In the genomic region with DNA sequence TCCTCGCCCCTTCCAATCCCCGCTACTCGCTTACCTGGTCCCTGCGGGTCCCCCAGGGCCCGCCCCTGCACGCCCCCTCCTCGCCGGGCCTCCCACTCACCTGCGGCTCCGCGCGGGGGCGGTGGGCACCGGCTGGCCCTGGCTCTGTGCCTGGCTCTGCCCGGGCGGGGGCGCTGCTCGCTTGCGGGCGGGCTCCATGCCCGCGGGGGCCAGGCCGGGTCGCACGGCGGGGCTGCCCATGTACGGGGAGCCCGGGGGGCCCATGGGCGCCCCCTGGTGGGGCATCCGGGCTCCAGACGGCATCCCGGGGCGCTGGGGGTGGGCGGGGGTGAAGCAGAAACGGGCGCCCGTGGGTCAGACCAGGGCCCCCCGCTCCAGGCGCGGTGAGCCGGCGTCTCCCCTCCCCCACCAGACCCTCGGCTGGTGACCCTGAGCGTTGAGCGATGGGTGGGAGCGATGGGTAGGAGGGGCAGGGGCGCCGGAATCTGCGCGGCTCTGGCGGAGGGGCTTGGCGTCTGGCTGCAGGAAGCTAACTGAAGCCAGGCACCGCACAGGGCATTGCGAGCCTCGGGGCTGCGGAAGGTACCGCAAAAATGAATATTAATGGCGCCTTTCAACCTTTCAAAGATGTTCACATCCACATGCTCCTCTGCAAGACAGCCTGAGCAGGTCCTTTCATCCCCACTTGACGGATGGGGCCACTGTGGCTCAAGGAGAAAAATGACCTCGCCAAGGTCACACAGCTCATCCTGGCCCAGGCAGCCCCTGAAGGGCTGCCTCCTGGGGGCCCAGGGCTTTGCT, we compare ENCODE assay signal across 8 cellular contexts. TPM values are rescaled to one million over a fixed set of nuclear protein-coding genes. Genes with fewer than 3 reads are reported as not detected.
DNase-seq lines count a peak whose midpoint lies in the region; ATAC-seq and TF ChIP-seq lines count a peak whose summit lies in the region.

No MANE protein-coding gene starts in this region.

- no peaks in the 10 kb centered on the region for H3K9me2 ChIP-seq in SU-DHL-6 (replicated peaks; ENCODE audit: insufficient read depth, low read length)

- peaks cover 52 to 81% (median 68%) of the 10 kb centered on the region in 3 donors for H3K27me3 Mint-ChIP-seq in CD14-positive monocyte (ENCODE audit: low read depth in 3 of 3)

- H3K9me3 Mint-ChIP-seq in CD14-positive monocyte: peaks cover 0 to 18% (median 8%) of the 10 kb centered on the region in 7 donors

- no peak overlapping the region for H3K27ac ChIP-seq in SU-DHL-6 (ENCODE audit: low read depth, low read length)
- peak overlapping the region; percentile 95 to 99 for H3K27ac ChIP-seq in ascending aorta
- no peak overlapping the region for H3K27ac ChIP-seq in iPS-20b (ENCODE audit: low read length)

- H3K4me1 ChIP-seq in ascending aorta (peaks cover 35 to 45% of the 10 kb centered on the region in 2 donors), iPS-20b (ENCODE audit: insufficient read depth, low read length) (peaks cover 14% of the 10 kb centered on the region)

- intact Hi-C loops in CD14-positive monocyte (cut with micrococcal nuclease): no loop called here
- intact Hi-C loops in ascending aorta (cut with DNase I): loop anchor here (1.0 to 10.0 kb wide), 8 partner anchors 18 to 629 kb away; a partner anchor contains a TSS

- peak overlapping the region; percentile 27 to 75 for H3K4me3 Mint-ChIP-seq in CD14-positive monocyte

- no peaks in the 10 kb centered on the region for H3F3A ChIP-seq in SU-DHL-6 (ENCODE audit: insufficient read depth)

- ATAC-seq in GM18498 (IDR thresholded peaks at IDR 0.05; ENCODE audit: unreplicated experiment) (no peak), GM21786 (IDR thresholded peaks at IDR 0.05; ENCODE audit: unreplicated experiment) (no peak)

- H3K79me2 ChIP-seq in SU-DHL-6 (ENCODE audit: insufficient read depth, low read length): no peaks in the 10 kb centered on the region

- H3K36me3 ChIP-seq in H7 (replicated peaks; ENCODE audit: control insufficient read depth, insufficient read depth, low read length) (no peaks in the 10 kb centered on the region), SU-DHL-6 (ENCODE audit: low read length) (no peaks in the 10 kb centered on the region), ascending aorta (peaks cover 15 to 17% of the 10 kb centered on the region in 2 donors), iPS-20b (ENCODE audit: insufficient read depth, low read depth, low read length) (no peaks in the 10 kb centered on the region)

- TF ChIP-seq CTCF in CD14-positive monocyte (IDR thresholded peaks at IDR 0.05) (peak; percentile 84), SU-DHL-6 (IDR thresholded peaks at IDR 0.05; ENCODE audit: insufficient read depth, low read length, poor library complexity, severe bottlenecking) (peak; percentile 79), ascending aorta (IDR thresholded peaks at IDR 0.05) (peak; percentile 63 to 71 (median 68))

- H3K27me3 ChIP-seq in H7 (ENCODE audit: control insufficient read depth, insufficient read depth, low read length): peaks cover 55% of the 10 kb centered on the region
- no peaks in the 10 kb centered on the region for H3K27me3 ChIP-seq in SU-DHL-6 (ENCODE audit: low read length)
- H3K27me3 ChIP-seq in ascending aorta: no peaks in the 10 kb centered on the region
- H3K27me3 ChIP-seq in iPS-20b (ENCODE audit: insufficient read depth, low read length): peaks cover 77% of the 10 kb centered on the region

- H3K4me3 ChIP-seq in H7 (ENCODE audit: insufficient read depth, low read depth, low read length) (peak overlapping the region; percentile 49), SU-DHL-6 (ENCODE audit: insufficient read depth, low read length, poor library complexity, severe bottlenecking) (peak overlapping the region; percentile 9), ascending aorta (peak overlapping the region; percentile 50 to 74), iPS-20b (ENCODE audit: low read length) (peak overlapping the region; percentile 61)

- DNase-seq in CD14-positive monocyte (ENCODE audit: low spot score): no peak
- peak; percentile 95 for DNase-seq in H7
- peak in 1 of 2 donors; percentile 81 for DNase-seq in ascending aorta (ENCODE audit: low spot score in 2 of 2)
- peak; percentile 52 for DNase-seq in stimulated activated CD4-positive, alpha-beta T cell treated with anti-CD3 and anti-CD28 coated beads, Interleukin-4, amount 100 ng/mL, for 24 hours

- peaks cover 33 to 41% of the 10 kb centered on the region in 2 donors for H3K36me3 Mint-ChIP-seq in CD14-positive monocyte

- no peaks in the 10 kb centered on the region for H3K9me3 ChIP-seq in SU-DHL-6 (ENCODE audit: insufficient read depth, low read length)
- H3K9me3 ChIP-seq in ascending aorta: no peaks in the 10 kb centered on the region
- H3K9me3 ChIP-seq in iPS-20b (ENCODE audit: insufficient read depth, low read depth, low read length): no peaks in the 10 kb centered on the region

- peak overlapping the region; percentile 21 for H2AFZ ChIP-seq in SU-DHL-6 (ENCODE audit: low read depth, low read length, severe bottlenecking)

- H3K4me2 ChIP-seq in SU-DHL-6 (ENCODE audit: low read depth, low read length, poor library complexity, severe bottlenecking): peak overlapping the region; percentile 58

- peaks cover 66% of the 10 kb centered on the region for H3K4me1 Mint-ChIP-seq in CD14-positive monocyte

- no peak overlapping the region for H3K27ac Mint-ChIP-seq in CD14-positive monocyte

- H3K9ac ChIP-seq in SU-DHL-6 (ENCODE audit: low read length) (peak overlapping the region; percentile 17; the same call in 1 of the 2 replicates), iPS-20b (ENCODE audit: low read depth, low read length) (no peak overlapping the region)

- H4K20me1 ChIP-seq in SU-DHL-6 (ENCODE audit: low read depth, low read length): no peaks in the 10 kb centered on the region

RNA-seq across cellular contexts. Expression of a gene that starts 2.9 kb away (rescaled TPM):
- 100 to 1,000 TPM; 104 to 112 TPM for polyA plus RNA-seq in CD14-positive monocyte
- 7.2 and 23.6 TPM in 2 replicates for total RNA-seq in H7 (2014; rRNA removed; shearing (Covaris generic))
- total RNA-seq in ascending aorta: 105 TPM

RNA-seq across cellular contexts. Expression of a gene that starts 13.3 kb away (rescaled TPM):
- 10 to 100 TPM; 34.4 to 36.0 TPM for polyA plus RNA-seq in CD14-positive monocyte
- 24.7 and 25.0 TPM in 2 replicates for total RNA-seq in H7 (2014; rRNA removed; shearing (Covaris generic))
- total RNA-seq in ascending aorta: 40.3 TPM

RNA-seq across cellular contexts. Expression of a gene that starts 18.6 kb away (rescaled TPM):
- polyA plus RNA-seq in CD14-positive monocyte: 10 to 100 TPM; 18.0 to 22.0 TPM
- total RNA-seq in H7 (2014; rRNA removed; shearing (Covaris generic)): 47.3 and 48.5 TPM in 2 replicates
- total RNA-seq in ascending aorta: 85.3 TPM

RNA-seq across cellular contexts. Expression of a gene that starts 35.3 kb away (rescaled TPM):
- not detected for polyA plus RNA-seq in CD14-positive monocyte
- 0.74 TPM in 1 of 2 replicates, not detected in the other for total RNA-seq in H7 (2014; rRNA removed; shearing (Covaris generic))
- total RNA-seq in ascending aorta: not detected

RNA-seq across cellular contexts. Expression of a gene that starts 58.5 kb away (rescaled TPM):
- not detected for polyA plus RNA-seq in CD14-positive monocyte
- total RNA-seq in H7 (2014; rRNA removed; shearing (Covaris generic)): not detected in 2 replicates
- not detected for total RNA-seq in ascending aorta

Comparison
In these comparisons a context has a peak if more than half of its experiments do, and no peak if none do; other contexts are left out.
1. H3K4me3 ChIP-seq: peak in every context shown above with its lines; median percentile 62 in ascending aorta; 61 in iPS-20b; 49 in H7; 9 in SU-DHL-6.
2. H3K27ac ChIP-seq: peak in ascending aorta (2 of 2); none in SU-DHL-6 (single experiment) and iPS-20b (single experiment).
3. Peak in every context shown above with its lines, with median percentiles within 50 percentile points of each other: CTCF ChIP-seq.